In genomic region chr10:66550351-66550750, GRCh38 we compare ENCODE assay signal across 24 cellular contexts.
"Had no signal": no experiment of that assay in that cellular context is flagged by ENCODE, and none has a peak within 500 bp of the region (broad histone marks: within the 10 kb centered on the region; RNA-seq: fewer than 3 reads in every experiment).

No MANE protein-coding gene starts in this region.

- ATAC-seq: effector memory CD8-positive, alpha-beta T cell; left ventricle myocardium superior; lower lobe of right lung; naive thymus-derived CD8-positive, alpha-beta T cell; psoas muscle; right cardiac atrium; stimulated activated memory B cell treated with anti-CD40 and anti-IgM and Interleukin-4, amounts not matched to agents 10 μg/mL and 1 μg/mL and 100 μg/mL, for 72 hours; stimulated activated naive CD8-positive, alpha-beta T cell treated with anti-CD3 and anti-CD28 coated beads, Interleukin-15, Interleukin-2, amounts not matched to agents 100 U/mL and 50 U/mL, for 24 hours had no signal

- DNase-seq: cortex of kidney; effector memory CD8-positive, alpha-beta T cell; erythroblast; esophagus squamous epithelium; foreskin melanocyte; hypothalamus; immature natural killer cell; left ventricle myocardium superior; lower lobe of right lung; naive thymus-derived CD8-positive, alpha-beta T cell; nephron progenitor cell; nucleus accumbens; ovary; posterior cingulate gyrus; psoas muscle; right cardiac atrium; sigmoid colon; spleen; stimulated activated CD4-positive, alpha-beta T cell treated with anti-CD3 and anti-CD28 coated beads, Interleukin-4, amount 100 ng/mL, for 4 hours; stimulated activated naive CD8-positive, alpha-beta T cell treated with anti-CD3 and anti-CD28 coated beads, Interleukin-15, Interleukin-2, amounts not matched to agents 100 U/mL and 50 U/mL, for 24 hours; substantia nigra; testis; tibial artery had no signal
